1 cellular context compared by ENCODE assay signal in the genomic region with DNA sequence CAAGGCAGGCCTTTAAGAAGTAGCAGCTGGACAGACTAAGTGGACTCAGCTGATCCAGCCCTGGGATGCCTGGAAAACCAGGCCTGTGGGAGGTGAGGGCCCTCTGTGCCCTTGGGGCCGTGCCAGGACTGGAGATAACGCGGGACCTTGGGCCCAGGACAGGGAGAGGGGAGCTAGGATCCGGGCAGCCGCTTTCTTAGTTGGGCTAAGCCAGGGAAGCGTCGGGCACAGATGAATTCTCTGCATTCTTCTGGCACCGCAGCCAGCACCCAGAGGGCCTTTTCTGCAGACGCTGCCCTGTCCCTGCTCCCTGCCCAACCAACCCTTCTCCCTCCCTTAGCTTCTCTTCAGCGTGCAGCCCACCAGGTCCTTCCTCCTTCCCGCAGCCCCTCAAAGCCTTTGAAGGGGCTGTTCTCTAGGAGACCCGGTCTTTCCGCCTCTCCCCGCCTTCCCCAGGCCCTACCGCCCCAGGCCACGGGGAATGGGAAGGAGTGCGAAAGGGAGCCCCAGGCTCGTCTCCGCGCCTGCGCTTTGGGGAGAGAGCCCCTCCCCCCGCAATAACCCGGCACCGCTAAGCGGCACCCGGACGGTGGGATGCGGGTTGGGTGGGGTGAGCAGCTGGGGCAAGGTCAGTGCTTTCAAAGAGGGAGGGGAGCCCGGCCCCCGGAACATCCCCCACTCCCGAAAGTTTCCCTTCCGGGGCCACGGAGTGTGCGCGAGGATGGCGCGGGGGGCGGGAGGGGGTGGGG.
A peak's percentile ranks its signal among the peaks of the same experiment; 100 is the strongest.
TF ChIP-seq lines count a peak whose summit lies in the region.

No MANE protein-coding gene starts in this region.

TF ChIP-seq in K562, 482 proteins besides CTCF, POLR2A, EP300 and RAD21:
- TF ChIP-seq, protein P1, sequence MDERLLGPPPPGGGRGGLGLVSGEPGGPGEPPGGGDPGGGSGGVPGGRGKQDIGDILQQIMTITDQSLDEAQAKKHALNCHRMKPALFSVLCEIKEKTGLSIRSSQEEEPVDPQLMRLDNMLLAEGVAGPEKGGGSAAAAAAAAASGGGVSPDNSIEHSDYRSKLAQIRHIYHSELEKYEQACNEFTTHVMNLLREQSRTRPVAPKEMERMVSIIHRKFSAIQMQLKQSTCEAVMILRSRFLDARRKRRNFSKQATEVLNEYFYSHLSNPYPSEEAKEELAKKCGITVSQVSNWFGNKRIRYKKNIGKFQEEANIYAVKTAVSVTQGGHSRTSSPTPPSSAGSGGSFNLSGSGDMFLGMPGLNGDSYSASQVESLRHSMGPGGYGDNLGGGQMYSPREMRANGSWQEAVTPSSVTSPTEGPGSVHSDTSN (CRISPR knock-in tag; IDR thresholded peaks at IDR 0.05; ENCODE audit: low read depth), result no peak
- TF ChIP-seq, protein P1 (tag; conservative IDR thresholded peaks at IDR 0.05; ENCODE audit: low read depth), result no peak
- TF ChIP-seq GABPA (tag; conservative IDR thresholded peaks at IDR 0.05; ENCODE audit: low read depth), result peak; percentile 77
- TF ChIP-seq TCF7L2 (IDR thresholded peaks at IDR 0.05; ENCODE audit: low read depth, low read length), result no peak
- TF ChIP-seq NONO (IDR thresholded peaks at IDR 0.05; ENCODE audit: low read depth in 2 of 2, low read length in 1 of 2), result no peak
- TF ChIP-seq MTA2 (IDR thresholded peaks at IDR 0.05; ENCODE audit: low read depth), result no peak
- no peak for TF ChIP-seq BDP1 (IDR thresholded peaks at IDR 0.05; ENCODE audit: insufficient read depth, insufficient read length)
- TF ChIP-seq RBFOX2 (IDR thresholded peaks at IDR 0.05; ENCODE audit: low read depth, low read length), result 0 out of 2 replicates have a peak, but pooled peaks have one; percentile 6
- TF ChIP-seq NR2C2 (CRISPR knock-in tag; IDR thresholded peaks at IDR 0.05), result no peak
- peak; percentile 91 for TF ChIP-seq NR2C2 (tag; IDR thresholded peaks at IDR 0.05)
- no peak for TF ChIP-seq CREB1 (IDR thresholded peaks at IDR 0.05)
- 0 out of 2 replicates have a peak, but pooled peaks have one; percentile 9 for TF ChIP-seq CREB1 (CRISPR knock-in tag; IDR thresholded peaks at IDR 0.05)
- TF ChIP-seq KDM5B (IDR thresholded peaks at IDR 0.05; ENCODE audit: insufficient replicate concordance, low read depth, low read length), result peak; percentile 5
- peak; percentile 90 to 91 for TF ChIP-seq NRF1 (conservative IDR thresholded peaks at IDR 0.05 in 1 of 2, IDR thresholded peaks at IDR 0.05 in 1 of 2)
- TF ChIP-seq MTA3 (IDR thresholded peaks at IDR 0.05; ENCODE audit: borderline replicate concordance), result peak; percentile 32; the same call in 1 of the 2 replicates
- 0 out of 2 replicates have a peak, but pooled peaks have one; percentile 20 for TF ChIP-seq L3MBTL2 (IDR thresholded peaks at IDR 0.05)
- TF ChIP-seq, protein P2, sequence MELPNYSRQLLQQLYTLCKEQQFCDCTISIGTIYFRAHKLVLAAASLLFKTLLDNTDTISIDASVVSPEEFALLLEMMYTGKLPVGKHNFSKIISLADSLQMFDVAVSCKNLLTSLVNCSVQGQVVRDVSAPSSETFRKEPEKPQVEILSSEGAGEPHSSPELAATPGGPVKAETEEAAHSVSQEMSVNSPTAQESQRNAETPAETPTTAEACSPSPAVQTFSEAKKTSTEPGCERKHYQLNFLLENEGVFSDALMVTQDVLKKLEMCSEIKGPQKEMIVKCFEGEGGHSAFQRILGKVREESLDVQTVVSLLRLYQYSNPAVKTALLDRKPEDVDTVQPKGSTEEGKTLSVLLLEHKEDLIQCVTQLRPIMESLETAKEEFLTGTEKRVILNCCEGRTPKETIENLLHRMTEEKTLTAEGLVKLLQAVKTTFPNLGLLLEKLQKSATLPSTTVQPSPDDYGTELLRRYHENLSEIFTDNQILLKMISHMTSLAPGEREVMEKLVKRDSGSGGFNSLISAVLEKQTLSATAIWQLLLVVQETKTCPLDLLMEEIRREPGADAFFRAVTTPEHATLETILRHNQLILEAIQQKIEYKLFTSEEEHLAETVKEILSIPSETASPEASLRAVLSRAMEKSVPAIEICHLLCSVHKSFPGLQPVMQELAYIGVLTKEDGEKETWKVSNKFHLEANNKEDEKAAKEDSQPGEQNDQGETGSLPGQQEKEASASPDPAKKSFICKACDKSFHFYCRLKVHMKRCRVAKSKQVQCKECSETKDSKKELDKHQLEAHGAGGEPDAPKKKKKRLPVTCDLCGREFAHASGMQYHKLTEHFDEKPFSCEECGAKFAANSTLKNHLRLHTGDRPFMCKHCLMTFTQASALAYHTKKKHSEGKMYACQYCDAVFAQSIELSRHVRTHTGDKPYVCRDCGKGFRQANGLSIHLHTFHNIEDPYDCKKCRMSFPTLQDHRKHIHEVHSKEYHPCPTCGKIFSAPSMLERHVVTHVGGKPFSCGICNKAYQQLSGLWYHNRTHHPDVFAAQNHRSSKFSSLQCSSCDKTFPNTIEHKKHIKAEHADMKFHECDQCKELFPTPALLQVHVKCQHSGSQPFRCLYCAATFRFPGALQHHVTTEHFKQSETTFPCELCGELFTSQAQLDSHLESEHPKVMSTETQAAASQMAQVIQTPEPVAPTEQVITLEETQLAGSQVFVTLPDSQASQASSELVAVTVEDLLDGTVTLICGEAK (IDR thresholded peaks at IDR 0.05), result peak; percentile 38; the same call in 1 of the 2 replicates
- TF ChIP-seq, protein P2 (CRISPR knock-in tag; IDR thresholded peaks at IDR 0.05), result no peak
- no peak for TF ChIP-seq CXXC5 (CRISPR knock-in tag; IDR thresholded peaks at IDR 0.05)
- peak; percentile 5 for TF ChIP-seq RBM22 (IDR thresholded peaks at IDR 0.05; ENCODE audit: low read depth, low read length, poor library complexity, severe bottlenecking)
- 0 out of 2 replicates have a peak, but pooled peaks have one; percentile 8 for TF ChIP-seq ZBTB7A (IDR thresholded peaks at IDR 0.05; ENCODE audit: borderline replicate concordance, control insufficient read depth, low read depth, low read length)
- TF ChIP-seq MEF2D (tag; conservative IDR thresholded peaks at IDR 0.05; ENCODE audit: low read depth), result no peak
- TF ChIP-seq NR2C1 (IDR thresholded peaks at IDR 0.05), result peak; percentile 74; the same call in 1 of the 2 replicates
- TF ChIP-seq NR2C1 (tag; IDR thresholded peaks at IDR 0.05), result peak; percentile 81
- TF ChIP-seq ZFX (CRISPR knock-in tag; IDR thresholded peaks at IDR 0.05), result peak; percentile 57; the same call in 1 of the 2 replicates
- no peak for TF ChIP-seq U2AF1 (optimal IDR thresholded peaks at IDR 0.05; ENCODE audit: low read depth, low read length)
- TF ChIP-seq KAT7 (CRISPR knock-in tag; IDR thresholded peaks at IDR 0.05; ENCODE audit: borderline replicate concordance), result 0 out of 2 replicates have a peak, but pooled peaks have one; percentile 27
- no peak for TF ChIP-seq ETV5 (CRISPR knock-in tag; IDR thresholded peaks at IDR 0.05; ENCODE audit: low read depth)
- TF ChIP-seq NFIC (IDR thresholded peaks at IDR 0.05), result peak; percentile 61
- TF ChIP-seq, protein P3, sequence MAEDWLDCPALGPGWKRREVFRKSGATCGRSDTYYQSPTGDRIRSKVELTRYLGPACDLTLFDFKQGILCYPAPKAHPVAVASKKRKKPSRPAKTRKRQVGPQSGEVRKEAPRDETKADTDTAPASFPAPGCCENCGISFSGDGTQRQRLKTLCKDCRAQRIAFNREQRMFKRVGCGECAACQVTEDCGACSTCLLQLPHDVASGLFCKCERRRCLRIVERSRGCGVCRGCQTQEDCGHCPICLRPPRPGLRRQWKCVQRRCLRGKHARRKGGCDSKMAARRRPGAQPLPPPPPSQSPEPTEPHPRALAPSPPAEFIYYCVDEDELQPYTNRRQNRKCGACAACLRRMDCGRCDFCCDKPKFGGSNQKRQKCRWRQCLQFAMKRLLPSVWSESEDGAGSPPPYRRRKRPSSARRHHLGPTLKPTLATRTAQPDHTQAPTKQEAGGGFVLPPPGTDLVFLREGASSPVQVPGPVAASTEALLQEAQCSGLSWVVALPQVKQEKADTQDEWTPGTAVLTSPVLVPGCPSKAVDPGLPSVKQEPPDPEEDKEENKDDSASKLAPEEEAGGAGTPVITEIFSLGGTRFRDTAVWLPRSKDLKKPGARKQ (CRISPR knock-in tag; IDR thresholded peaks at IDR 0.05), result no peak
- TF ChIP-seq, protein P4, sequence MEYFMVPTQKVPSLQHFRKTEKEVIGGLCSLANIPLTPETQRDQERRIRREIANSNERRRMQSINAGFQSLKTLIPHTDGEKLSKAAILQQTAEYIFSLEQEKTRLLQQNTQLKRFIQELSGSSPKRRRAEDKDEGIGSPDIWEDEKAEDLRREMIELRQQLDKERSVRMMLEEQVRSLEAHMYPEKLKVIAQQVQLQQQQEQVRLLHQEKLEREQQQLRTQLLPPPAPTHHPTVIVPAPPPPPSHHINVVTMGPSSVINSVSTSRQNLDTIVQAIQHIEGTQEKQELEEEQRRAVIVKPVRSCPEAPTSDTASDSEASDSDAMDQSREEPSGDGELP (CRISPR knock-in tag; IDR thresholded peaks at IDR 0.05; ENCODE audit: borderline replicate concordance), result no peak
- no peak for TF ChIP-seq PHB (CRISPR knock-in tag; IDR thresholded peaks at IDR 0.05)
- 0 out of 2 replicates have a peak, but pooled peaks have one; percentile 5 for TF ChIP-seq GABPB1 (CRISPR knock-in tag; IDR thresholded peaks at IDR 0.05)
- TF ChIP-seq RB1 (IDR thresholded peaks at IDR 0.05; ENCODE audit: low read depth), result peak; percentile 5; the same call in 1 of the 2 replicates
TF ChIP-seq in K562: peak in this region for 17.
